Comparison of ENCODE assay signal across 17 cellular contexts in the genomic region with DNA sequence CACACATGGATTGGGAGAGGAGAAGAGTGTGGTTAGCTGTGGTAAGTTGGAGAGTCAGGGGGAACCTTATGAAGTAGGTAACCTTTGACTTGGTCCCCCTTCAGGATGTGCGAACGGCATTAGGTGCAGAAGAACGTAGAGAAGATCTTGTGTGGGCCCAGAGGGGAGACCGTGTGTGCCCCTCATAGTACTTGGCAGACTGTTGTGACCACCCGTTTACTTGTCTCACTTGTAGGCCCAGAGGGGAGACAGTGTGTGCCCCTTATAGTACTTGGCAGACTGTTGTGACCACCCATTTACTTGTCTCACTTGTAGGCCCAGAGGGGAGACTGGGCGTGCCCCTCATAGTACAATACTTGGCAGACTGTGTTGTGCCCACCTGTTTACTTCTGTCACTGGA. TPM values are rescaled to one million over a fixed set of nuclear protein-coding genes. Genes with fewer than 3 reads are reported as not detected.
DNase-seq lines count a peak whose midpoint lies in the region; ATAC-seq, FAIRE-seq and TF ChIP-seq lines count a peak whose summit lies in the region.
"Had no signal": no experiment of that assay in that cellular context is flagged by ENCODE, and none has a peak within 500 bp of the region (broad histone marks: within the 10 kb centered on the region; RNA-seq: fewer than 3 reads in every experiment).

No MANE protein-coding gene starts in this region.

- no peak for DNase-seq in T-helper 1 cell
- DNase-seq in HFFc6, result no peak
- no peak for DNase-seq in astrocyte (ENCODE audit: low read depth)
- DNase-seq in neural crest cell (ENCODE audit: low read depth, low spot score), result no peak
- no peak for DNase-seq in omental fat pad (ENCODE audit: low spot score)
- no peak for DNase-seq in UCSD-AML1 (lab: John Stamatoyannopoulos, UW; ENCODE audit: unreplicated experiment)
- DNase-seq: activated CD4-positive, CD25-positive, alpha-beta regulatory T cell treated with anti-CD3 and anti-CD28 coated beads, Interleukin-2, amount 50 U/mL, for 72 hours; heart right ventricle; left cardiac atrium; NCI-H1105 treated with DMSO at 0.1 percent for 48 hours had no signal

- H4K20me1 ChIP-seq in astrocyte (ENCODE audit: insufficient read depth, low read length), result peaks cover 59% of the 10 kb centered on the region

- peak overlapping the region; percentile 3 for H3K4me2 ChIP-seq in astrocyte (ENCODE audit: low read length)

- no peaks in the 10 kb centered on the region for H3K27me3 Mint-ChIP-seq in T-helper 1 cell treated with Interleukin-12 subunit alpha and Interleukin-12 subunit beta and Interleukin-4 antibody, amounts not matched to agents 30 μg/mL and 1 μg/mL, for 36 hours (ENCODE audit: low read depth)
- H3K27me3 Mint-ChIP-seq in HFFc6 (ENCODE audit: insufficient read depth) (peaks cover 3% of the 10 kb centered on the region), astrocyte (ENCODE audit: low read depth, unreplicated experiment) (no peaks in the 10 kb centered on the region), neural crest cell (ENCODE audit: low read depth) (no peaks in the 10 kb centered on the region)

- peaks cover 37% of the 10 kb centered on the region for H3K36me3 ChIP-seq in astrocyte (ENCODE audit: insufficient read depth, low read length)

- H3K27me3 ChIP-seq in astrocyte (ENCODE audit: insufficient read depth, low read length), result no peaks in the 10 kb centered on the region
- H3K27me3 ChIP-seq: heart right ventricle had no signal

- no peak overlapping the region for H3K27ac ChIP-seq in astrocyte (ENCODE audit: low read depth, low read length)
- H3K27ac ChIP-seq: 22Rv1, heart right ventricle had no signal

- H3K9me3 ChIP-seq in astrocyte (ENCODE audit: insufficient read depth, low read depth, low read length), result no peaks in the 10 kb centered on the region
- H3K9me3 ChIP-seq: heart right ventricle had no signal

- TF ChIP-seq CTCF in HFFc6 (IDR thresholded peaks at IDR 0.05) (no peak), astrocyte (IDR thresholded peaks at IDR 0.05; ENCODE audit: insufficient read depth, low read depth, low read length) (no peak), neural crest cell (conservative IDR thresholded peaks at IDR 0.05) (no peak), omental fat pad (IDR thresholded peaks at IDR 0.05) (no peak)

- H3K36me3 Mint-ChIP-seq in T-helper 1 cell treated with Interleukin-12 subunit alpha and Interleukin-12 subunit beta and Interleukin-4 antibody, amounts not matched to agents 30 μg/mL and 1 μg/mL, for 36 hours (ENCODE audit: low read depth), result peaks cover 30% of the 10 kb centered on the region
- H3K36me3 Mint-ChIP-seq in HFFc6 (ENCODE audit: low read depth) (peaks cover 49% of the 10 kb centered on the region), astrocyte (ENCODE audit: low read depth, unreplicated experiment) (peaks cover 27% of the 10 kb centered on the region), neural crest cell (ENCODE audit: low read depth) (peaks cover 17% of the 10 kb centered on the region)

- FAIRE-seq in astrocyte (lab: Jason Lieb, UNC), result no peak

- H3K4me1 ChIP-seq in astrocyte (ENCODE audit: insufficient read depth, low read length), result peaks cover 22% of the 10 kb centered on the region

- H3K79me2 ChIP-seq in astrocyte (ENCODE audit: insufficient read depth, low read length), result peaks cover 80% of the 10 kb centered on the region

- H3K9ac ChIP-seq in astrocyte (ENCODE audit: low read length), result no peak overlapping the region

- no peaks in the 10 kb centered on the region for H3K9me3 Mint-ChIP-seq in T-helper 1 cell treated with Interleukin-12 subunit alpha and Interleukin-12 subunit beta and Interleukin-4 antibody, amounts not matched to agents 30 μg/mL and 1 μg/mL, for 36 hours
- H3K9me3 Mint-ChIP-seq in HFFc6 (peaks cover 7% of the 10 kb centered on the region), astrocyte (ENCODE audit: unreplicated experiment) (no peaks in the 10 kb centered on the region), neural crest cell (no peaks in the 10 kb centered on the region)
- H3K9me3 Mint-ChIP-seq: activated naive CD4-positive, alpha-beta T cell treated with anti-CD3 and anti-CD28 coated beads, Interleukin-2, amount 50 U/mL, for 72 hours had no signal

- peaks cover 26% of the 10 kb centered on the region for H3K4me1 Mint-ChIP-seq in T-helper 1 cell treated with Interleukin-12 subunit alpha and Interleukin-12 subunit beta and Interleukin-4 antibody, amounts not matched to agents 30 μg/mL and 1 μg/mL, for 36 hours (ENCODE audit: low read depth)
- H3K4me1 Mint-ChIP-seq in HFFc6 (ENCODE audit: low read depth) (peaks cover 43% of the 10 kb centered on the region), astrocyte (ENCODE audit: low read depth, unreplicated experiment) (peaks cover 24% of the 10 kb centered on the region), neural crest cell (peaks cover 25% of the 10 kb centered on the region)

- peak overlapping the region; percentile 25 for H3K4me3 Mint-ChIP-seq in T-helper 1 cell treated with Interleukin-12 subunit alpha and Interleukin-12 subunit beta and Interleukin-4 antibody, amounts not matched to agents 30 μg/mL and 1 μg/mL, for 36 hours
- H3K4me3 Mint-ChIP-seq in HFFc6 (peak overlapping the region; percentile 34), astrocyte (ENCODE audit: unreplicated experiment) (peak overlapping the region; percentile 98), neural crest cell (peak overlapping the region; percentile 83)

- H2AFZ ChIP-seq in astrocyte (ENCODE audit: low read depth, low read length), result no peak overlapping the region

- H3K27ac Mint-ChIP-seq in T-helper 1 cell treated with Interleukin-12 subunit alpha and Interleukin-12 subunit beta and Interleukin-4 antibody, amounts not matched to agents 30 μg/mL and 1 μg/mL, for 36 hours, result no peak overlapping the region
- no peak overlapping the region for H3K27ac Mint-ChIP-seq in HFFc6
- H3K27ac Mint-ChIP-seq in astrocyte (ENCODE audit: unreplicated experiment), result peak overlapping the region; percentile 67
- H3K27ac Mint-ChIP-seq in neural crest cell (ENCODE audit: unreplicated experiment), result no peak overlapping the region

- no peak for ATAC-seq in omental fat pad (ENCODE audit: low FRiP score)
- ATAC-seq in HG02759 (IDR thresholded peaks at IDR 0.05; ENCODE audit: unreplicated experiment), result no peak
- ATAC-seq: activated naive CD4-positive, alpha-beta T cell treated with anti-CD3 and anti-CD28 coated beads, Interleukin-2, amount 50 U/mL, for 72 hours; heart right ventricle; left cardiac atrium; sciatic nerve; SK-N-SH treated with all-trans-retinoic acid at 6 μM for 48 hours had no signal

- no peak overlapping the region for H3K4me3 ChIP-seq in astrocyte (ENCODE audit: insufficient read depth, low read depth, low read length)
- H3K4me3 ChIP-seq: heart right ventricle had no signal

RNA-seq across cellular contexts. Expression of a gene that starts 2.6 kb away (rescaled TPM):
- total RNA-seq in HFFc6 (2021; fragmentation: NEBNext Ultra II Directional; extraction: Animal tissue kit (Norgen Biotek cat#: 25700)), result 10 to 100 TPM; 60.2 to 80.3 (median 68.3) TPM
- total RNA-seq in astrocyte (101 and 106 TPM in 2 replicates), neural crest cell (69.6 and 79.8 TPM in 2 replicates), omental fat pad (100 to 1,000 TPM in 1 of 4 donors, 10 to 100 TPM in 3; 28.9 to 104 (median 40.0) TPM)

RNA-seq across cellular contexts. Expression of a gene that starts 34.9 kb away (rescaled TPM):
- not detected for total RNA-seq in HFFc6 (2021; fragmentation: NEBNext Ultra II Directional; extraction: Animal tissue kit (Norgen Biotek cat#: 25700))
- not detected in 2 replicates for total RNA-seq in astrocyte
- total RNA-seq in neural crest cell, result not detected in 2 replicates
- not detected for total RNA-seq in omental fat pad
- total RNA-seq: activated naive CD4-positive, alpha-beta T cell treated with anti-CD3 and anti-CD28 coated beads, Interleukin-2, amount 50 U/mL, for 72 hours; left cardiac atrium; sciatic nerve; subcutaneous adipose tissue had no signal

RNA-seq across cellular contexts. Expression of a gene that starts 58.1 kb away (rescaled TPM):
- total RNA-seq in HFFc6 (2021; fragmentation: NEBNext Ultra II Directional; extraction: Animal tissue kit (Norgen Biotek cat#: 25700)), result 10 to 100 TPM; 17.5 to 22.8 (median 20.2) TPM
- total RNA-seq in astrocyte, result 43.0 and 63.2 TPM in 2 replicates
- 110 and 114 TPM in 2 replicates for total RNA-seq in neural crest cell
- total RNA-seq in omental fat pad, result 10 to 100 TPM; 29.8 to 67.5 (median 60.4) TPM

RNA-seq across cellular contexts. Expression of a gene that starts 59.3 kb away (rescaled TPM):
- 10 to 100 TPM; 81.5 to 88.1 (median 83.5) TPM for total RNA-seq in HFFc6 (2021; fragmentation: NEBNext Ultra II Directional; extraction: Animal tissue kit (Norgen Biotek cat#: 25700))
- total RNA-seq in astrocyte (97.3 and 101 TPM in 2 replicates), neural crest cell (75.2 and 75.4 TPM in 2 replicates), omental fat pad (100 to 1,000 TPM in 1 of 4 donors, 10 to 100 TPM in 3; 37.2 to 103 (median 54.7) TPM)

Comparison
In these comparisons a context has a peak if more than half of its experiments do, and no peak if none do; other contexts are left out.
1. H3K4me3 Mint-ChIP-seq: peak in every context shown above with its lines; median percentile 98 in astrocyte; 83 in neural crest cell; 34 in HFFc6; 25 in T-helper 1 cell treated with Interleukin-12 subunit alpha and Interleukin-12 subunit beta and Interleukin-4 antibody, amounts not matched to agents 30 μg/mL and 1 μg/mL, for 36 hours.